Comparison of ENCODE assay signal across 33 cellular contexts in the genomic region with DNA sequence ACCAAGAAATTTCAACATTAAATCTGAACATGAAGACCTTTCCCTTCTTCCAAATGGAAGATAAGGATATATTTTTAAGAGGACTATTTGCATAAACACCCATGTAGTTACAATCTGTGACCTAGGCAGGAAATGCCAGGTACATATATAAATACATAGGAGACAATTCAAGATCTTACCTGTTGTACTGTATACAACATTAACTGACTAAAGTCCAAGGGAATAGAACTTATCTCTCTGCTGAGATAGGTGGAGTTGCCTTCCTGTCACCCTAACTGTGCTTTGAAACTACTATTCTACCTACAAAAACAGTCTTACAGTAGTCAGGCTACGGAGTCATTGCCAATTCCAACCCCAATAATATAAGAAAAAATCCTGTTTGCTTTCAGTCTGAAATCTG.
DNase-seq lines count a peak whose midpoint lies in the region; ATAC-seq, FAIRE-seq and TF ChIP-seq lines count a peak whose summit lies in the region.
"Had no signal": no experiment of that assay in that cellular context is flagged by ENCODE, and none has a peak within 500 bp of the region (broad histone marks: within the 10 kb centered on the region; RNA-seq: fewer than 3 reads in every experiment).

No MANE protein-coding gene starts in this region.

- H3K4me1 ChIP-seq in GM12878 (ENCODE audit: control insufficient read depth, insufficient read depth, low read length) (no peaks in the 10 kb centered on the region; the same call in 1 of the 2 replicates), transverse colon (peaks cover 5 to 50% (median 14%) of the 10 kb centered on the region in 4 donors), HAP-1 (no peaks in the 10 kb centered on the region)
- H3K4me1 ChIP-seq: BE2C had no signal

- peaks cover 12% of the 10 kb centered on the region for H3K36me3 Mint-ChIP-seq in activated CD4-positive, alpha-beta T cell treated with anti-CD3 and anti-CD28 coated beads, Interleukin-2, amount 10 ng/mL, durations not matched to agents 7 days and 5 days (ENCODE audit: low read depth)
- H3K36me3 Mint-ChIP-seq in memory B cell, result peaks cover 14% of the 10 kb centered on the region
- H3K36me3 Mint-ChIP-seq: CD8-positive, alpha-beta memory T cell had no signal

- H3K36me3 ChIP-seq in GM12878 (ENCODE audit: control insufficient read depth in 2 of 2, insufficient read depth in 2 of 2, low read length in 1 of 2), result peaks cover 14 to 18% of the 10 kb centered on the region in 2 experiments
- H3K36me3 ChIP-seq in transverse colon, result peaks cover 0 to 15% (median 6%) of the 10 kb centered on the region in 4 donors
- no peaks in the 10 kb centered on the region for H3K36me3 ChIP-seq in HAP-1 (replicated peaks)
- H3K36me3 ChIP-seq: BE2C, MG63 had no signal

- TF ChIP-seq RAD21 in GM12878 (IDR thresholded peaks at IDR 0.05; ENCODE audit: insufficient read depth, low read depth, low read length), result no peak

- TF ChIP-seq POLR2A in GM12878 (IDR thresholded peaks at IDR 0.05; ENCODE audit: low read depth, low read length) (no peak), transverse colon (IDR thresholded peaks at IDR 0.05) (no peak)

- no TSS peak for BruUV-seq in GM12878 (replicated peaks; lab: Mats Ljungman, UMichigan)

- peak overlapping the region; percentile 32 for H3K27ac Mint-ChIP-seq in activated CD4-positive, alpha-beta T cell treated with anti-CD3 and anti-CD28 coated beads, Interleukin-2, amount 10 ng/mL, durations not matched to agents 7 days and 5 days
- H3K27ac Mint-ChIP-seq in memory B cell, result peak overlapping the region; percentile 14
- H3K27ac Mint-ChIP-seq: CD8-positive, alpha-beta memory T cell had no signal

- H3K9me3 Mint-ChIP-seq in activated CD4-positive, alpha-beta T cell treated with anti-CD3 and anti-CD28 coated beads, Interleukin-2, amount 10 ng/mL, durations not matched to agents 7 days and 5 days, result peaks cover 7% of the 10 kb centered on the region
- H3K9me3 Mint-ChIP-seq in memory B cell, result no peaks in the 10 kb centered on the region
- H3K9me3 Mint-ChIP-seq: CD8-positive, alpha-beta memory T cell had no signal

- H3K27me3 ChIP-seq in GM12878 (replicated peaks in 1 of 2; ENCODE audit: control insufficient read depth in 2 of 2, insufficient read depth in 2 of 2, low read length in 1 of 2) (no peaks in the 10 kb centered on the region), transverse colon (no peaks in the 10 kb centered on the region), HAP-1 (ENCODE audit: low read depth) (no peaks in the 10 kb centered on the region)
- H3K27me3 ChIP-seq: BE2C, MG63 had no signal

- H2AFZ ChIP-seq in GM12878 (ENCODE audit: control insufficient read depth, low read depth, low read length), result no peak overlapping the region
- H2AFZ ChIP-seq: GM23248 had no signal

- in situ Hi-C loops in GM12878 (cut with MboI), result no loop called here
- in situ Hi-C loops in transverse colon (cut with MboI; ENCODE audit: low pct_ligation_motif_present in 1 of 4, low pct_unique_long_range_greater_than_20kb in 1 of 4, low sequenced_read_pairs in 3 of 4), result no loop called here
- in situ Hi-C loops in HAP-1 (cut with MboI; ENCODE audit: low sequenced_read_pairs), result no loop called here

- FAIRE-seq in GM12878 (lab: Jason Lieb, UNC), result peak; percentile 57
- FAIRE-seq: GM12892, HTR-8/SVneo, RCC 7860 had no signal

- H3K27me3 Mint-ChIP-seq in activated CD4-positive, alpha-beta T cell treated with anti-CD3 and anti-CD28 coated beads, Interleukin-2, amount 10 ng/mL, durations not matched to agents 7 days and 5 days, result no peaks in the 10 kb centered on the region
- no peaks in the 10 kb centered on the region for H3K27me3 Mint-ChIP-seq in memory B cell

- POLR2A ChIA-PET in activated CD4-positive, alpha-beta T cell treated with anti-CD3 and anti-CD28 coated beads, Interleukin-2, amount 10 ng/mL, durations not matched to agents 7 days and 5 days (lab: Charles Lee), result no interaction called here
- POLR2A ChIA-PET in GM12878 (lab: Charles Lee), result interaction anchor here (0.6 to 1.2 kb wide), 2 partner anchors 11 to 24 kb away, joined by 3 to 6 read pairs; no protein-coding TSS in a partner anchor

- SMC1A ChIA-PET in GM12878 (lab: Charles Lee; ENCODE audit: uncharacterized antibody, unreplicated experiment), result interaction anchor here (0.8 to 2.6 kb wide), 7 partner anchors 11 to 278 kb away, joined by 3 to 10 read pairs (median 3); no protein-coding TSS in a partner anchor

- peaks cover 12% of the 10 kb centered on the region for H3K79me2 ChIP-seq in GM12878 (ENCODE audit: control insufficient read depth, insufficient read depth, low read length)

- no peak overlapping the region for H3K4me2 ChIP-seq in GM12878 (ENCODE audit: control insufficient read depth, insufficient read depth)
- H3K4me2 ChIP-seq: SK-N-SH had no signal

- no peaks in the 10 kb centered on the region; the same call in 2 of the 3 replicates for H3K9me3 ChIP-seq in GM12878 (replicated peaks; ENCODE audit: control insufficient read depth, insufficient read depth, low read length)
- H3K9me3 ChIP-seq in transverse colon, result no peaks in the 10 kb centered on the region
- H3K9me3 ChIP-seq in HAP-1, result no peaks in the 10 kb centered on the region
- H3K9me3 ChIP-seq: BE2C, MG63, SK-N-SH had no signal

- H3K9ac ChIP-seq in GM12878 (ENCODE audit: control insufficient read depth, insufficient read depth, low read length), result no peak overlapping the region
- H3K9ac ChIP-seq: GM23248, SK-N-SH had no signal

- WGBS in GM12878 (ENCODE audit: insufficient coverage, insufficient replicate concordance, low lambda C conversion rate, missing lambda C conversion rate), result 96% methylated on average over 1 of the region's 1 CpG
- WGBS in transverse colon (ENCODE audit: low coverage in 1 of 2), 2 donors, result 42 to 56% methylated on average over 1 of the region's 1 CpG

- RAD21 ChIA-PET in GM12878 (lab: Charles Lee; ENCODE audit: unreplicated experiment), result interaction anchor here (0.7 to 0.9 kb wide), 2 partner anchors 11 to 130 kb away, joined by 3 to 4 read pairs; no protein-coding TSS in a partner anchor

- H3K4me3 Mint-ChIP-seq in activated CD4-positive, alpha-beta T cell treated with anti-CD3 and anti-CD28 coated beads, Interleukin-2, amount 10 ng/mL, durations not matched to agents 7 days and 5 days, result no peak overlapping the region
- no peak overlapping the region for H3K4me3 Mint-ChIP-seq in memory B cell
- H3K4me3 Mint-ChIP-seq: CD14-positive monocyte; CD8-positive, alpha-beta memory T cell had no signal

- DNase-seq in activated CD4-positive, alpha-beta T cell treated with anti-CD3 and anti-CD28 coated beads, Interleukin-2, amount 10 ng/mL, durations not matched to agents 7 days and 5 days, result no peak
- no peak for DNase-seq in activated CD4-positive, alpha-beta T cell treated with anti-CD3 and anti-CD28 coated beads, Interleukin-2, amount 50 U/mL, for 1 hour
- DNase-seq in GM12878 (ENCODE audit: low read depth, low spot score), result no peak
- no peak for DNase-seq in memory B cell (ENCODE audit: low spot score in 2 of 2)
- DNase-seq in transverse colon, result no peak
- no peak for DNase-seq in HAP-1 (ENCODE audit: low spot score in 2 of 2)
- DNase-seq: ACHN; BE2C; CD8-positive, alpha-beta memory T cell; DMS 273 treated with DMSO at 0.1 percent for 48 hours; DMS79; EL; GDM1; GM23248; H7; KBM-7; MG63; NCI-H1048; NCI-H1417; NCI-H1694; NCI-H2029 treated with DMSO at 0.1 percent for 48 hours; NCI-H2171; NCI-H226; NCI-H510A; NCI-H69; SK-N-SH had no signal

- no peak for TF ChIP-seq CTCF in GM12878 (IDR thresholded peaks at IDR 0.05 in 2 of 3, conservative IDR thresholded peaks at IDR 0.05 in 1 of 3; ENCODE audit: control insufficient read depth in 2 of 3, extremely low read depth in 1 of 3, insufficient read depth in 1 of 3, low read depth in 3 of 3, low read length in 3 of 3)
- TF ChIP-seq CTCF in transverse colon (IDR thresholded peaks at IDR 0.05), result no peak

- ATAC-seq in GM12878 (peak; percentile 26; the same call in 2 of the 3 replicates), memory B cell (ENCODE audit: low read depth) (no peak), GM18868 (IDR thresholded peaks at IDR 0.05; ENCODE audit: unreplicated experiment) (no peak), GM21528 (IDR thresholded peaks at IDR 0.05; ENCODE audit: low FRiP score, unreplicated experiment) (no peak)

- no peak overlapping the region; the same call in 1 of the 2 replicates for H3K27ac ChIP-seq in GM12878 (ENCODE audit: control insufficient read depth, insufficient read depth)
- peak overlapping the region; percentile 33 to 55 (median 50) for H3K27ac ChIP-seq in transverse colon
- H3K27ac ChIP-seq: 22Rv1, GM23248 had no signal

- CTCF ChIA-PET in activated CD4-positive, alpha-beta T cell treated with anti-CD3 and anti-CD28 coated beads, Interleukin-2, amount 10 ng/mL, durations not matched to agents 7 days and 5 days (lab: Charles Lee), result interaction anchor here (0.6 kb wide), 1 partner anchor 343 kb away, joined by 3 read pairs; no protein-coding TSS in a partner anchor
- CTCF ChIA-PET in GM12878 (lab: Yijun Ruan, JAX), result interaction anchor here (0.5 to 3.2 kb wide), 4 partner anchors 13 to 550 kb away, joined by 3 to 8 read pairs (median 3); no protein-coding TSS in a partner anchor

- peak overlapping the region; percentile 23; the same call in 1 of the 2 replicates for H3K4me3 ChIP-seq in GM12878
- H3K4me3 ChIP-seq in transverse colon, result no peak overlapping the region
- no peak overlapping the region for H3K4me3 ChIP-seq in HAP-1
- H3K4me3 ChIP-seq: GM23248, MG63 had no signal

- no peak for TF ChIP-seq EP300 in GM12878 (IDR thresholded peaks at IDR 0.05; ENCODE audit: borderline replicate concordance in 1 of 2, control insufficient read depth in 1 of 2, low read depth in 2 of 2, low read length in 2 of 2)
- no peak for TF ChIP-seq EP300 in transverse colon (IDR thresholded peaks at IDR 0.05; ENCODE audit: low read depth)

- peaks cover 43% of the 10 kb centered on the region for H3K4me1 Mint-ChIP-seq in activated CD4-positive, alpha-beta T cell treated with anti-CD3 and anti-CD28 coated beads, Interleukin-2, amount 10 ng/mL, durations not matched to agents 7 days and 5 days
- H3K4me1 Mint-ChIP-seq in memory B cell, result peaks cover 2% of the 10 kb centered on the region

- intact Hi-C loops in GM12878 (cut with micrococcal nuclease; ENCODE audit: unreplicated experiment) (no loop called here), transverse colon (cut with DNase I; ENCODE audit: low total_unique reads) (no loop called here)

- H4K20me1 ChIP-seq in GM12878 (ENCODE audit: control insufficient read depth, insufficient read depth), result no peaks in the 10 kb centered on the region
